9 cellular contexts compared by ENCODE assay signal in the genomic region with DNA sequence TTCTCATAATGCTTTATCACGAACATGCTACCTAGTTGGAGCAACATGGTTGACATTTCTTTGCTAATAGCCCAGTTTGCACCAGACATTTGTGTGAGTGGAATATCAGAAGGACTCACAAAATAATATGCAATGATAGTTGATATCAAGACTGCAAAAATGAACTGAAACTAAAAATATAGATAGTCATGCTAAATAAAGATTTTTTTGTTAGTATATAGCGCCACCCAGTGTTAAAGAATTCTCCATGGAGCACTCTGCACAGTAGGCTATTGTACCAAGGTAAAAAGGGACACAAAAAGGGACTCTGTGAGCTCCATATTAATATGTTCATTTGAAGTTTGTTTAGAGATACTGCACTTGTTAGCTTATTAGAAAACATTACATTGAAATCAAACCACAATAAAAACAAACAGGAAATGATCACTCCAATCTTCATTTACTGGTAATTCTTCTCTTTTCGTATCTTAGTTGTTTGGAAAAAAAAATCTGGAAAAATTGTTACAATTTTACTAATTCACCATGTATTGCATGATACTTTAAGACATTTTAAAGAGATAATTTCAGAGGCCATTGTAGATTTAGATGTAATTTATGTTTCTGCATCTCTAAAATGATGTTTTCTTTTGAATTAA.
DNase-seq lines count a peak whose midpoint lies in the region; ATAC-seq and TF ChIP-seq lines count a peak whose summit lies in the region.
"Had no signal": no experiment of that assay in that cellular context is flagged by ENCODE, and none has a peak within 500 bp of the region (broad histone marks: within the 10 kb centered on the region; RNA-seq: fewer than 3 reads in every experiment).

No MANE protein-coding gene starts in this region.

- CTCF ChIA-PET in Calu3 (lab: Charles Lee), result no interaction called here

- no peak overlapping the region for H2AFZ ChIP-seq in neural progenitor cell (replicated peaks)

- intact Hi-C loops in Calu3 (cut with micrococcal nuclease; ENCODE audit: unreplicated experiment), result no loop called here

- no peaks in the 10 kb centered on the region for H3K9me3 Mint-ChIP-seq in Calu3 (ENCODE audit: low read depth, unreplicated experiment)
- no peaks in the 10 kb centered on the region for H3K9me3 Mint-ChIP-seq in endothelial cell (ENCODE audit: unreplicated experiment)
- H3K9me3 Mint-ChIP-seq in neural progenitor cell, result no peaks in the 10 kb centered on the region
- peaks cover 2 to 16% (median 8%) of the 10 kb centered on the region in 9 donors for H3K9me3 Mint-ChIP-seq in naive thymus-derived CD8-positive, alpha-beta T cell

- H3K36me3 Mint-ChIP-seq in Calu3 (ENCODE audit: insufficient read depth, unreplicated experiment) (no peaks in the 10 kb centered on the region), endothelial cell (ENCODE audit: low read depth, unreplicated experiment) (no peaks in the 10 kb centered on the region), neural progenitor cell (no peaks in the 10 kb centered on the region)
- H3K36me3 Mint-ChIP-seq in naive thymus-derived CD8-positive, alpha-beta T cell, result peaks cover 0 to 5% (median 0%) of the 10 kb centered on the region in 3 donors

- H3K27me3 ChIP-seq in HL-60 (ENCODE audit: insufficient read depth, poor library complexity, severe bottlenecking) (no peaks in the 10 kb centered on the region), neural progenitor cell (no peaks in the 10 kb centered on the region)

- H3K4me3 ChIP-seq in HL-60 (replicated peaks; ENCODE audit: insufficient read depth, low read length) (no peak overlapping the region), neural progenitor cell (no peak overlapping the region)

- no peak overlapping the region for H3K4me2 ChIP-seq in neural progenitor cell

- H3K4me1 ChIP-seq in neural progenitor cell, result no peaks in the 10 kb centered on the region

- H3K9me3 ChIP-seq in neural progenitor cell (ENCODE audit: low read depth), result no peaks in the 10 kb centered on the region

- no peaks in the 10 kb centered on the region for H3K36me3 ChIP-seq in neural progenitor cell

- no peaks in the 10 kb centered on the region for H3F3A ChIP-seq in neural progenitor cell (ENCODE audit: low read depth)

- BruUV-seq in Calu3 (replicated peaks; lab: Mats Ljungman, UMichigan), result no TSS peak

- H3K27me3 Mint-ChIP-seq in Calu3 (ENCODE audit: unreplicated experiment) (no peaks in the 10 kb centered on the region), endothelial cell (ENCODE audit: unreplicated experiment) (no peaks in the 10 kb centered on the region), neural progenitor cell (ENCODE audit: insufficient read depth, low read depth) (no peaks in the 10 kb centered on the region)
- no peaks in the 10 kb centered on the region for H3K27me3 Mint-ChIP-seq in naive thymus-derived CD8-positive, alpha-beta T cell
- H3K27me3 Mint-ChIP-seq: central memory CD8-positive, alpha-beta T cell had no signal

- ATAC-seq in GM19397 (IDR thresholded peaks at IDR 0.05; ENCODE audit: unreplicated experiment), result no peak
- ATAC-seq in naive thymus-derived CD8-positive, alpha-beta T cell, result no peak

- no peak overlapping the region for H3K4me3 Mint-ChIP-seq in Calu3 (ENCODE audit: low read depth, unreplicated experiment)
- no peak overlapping the region for H3K4me3 Mint-ChIP-seq in endothelial cell (ENCODE audit: unreplicated experiment)
- H3K4me3 Mint-ChIP-seq in neural progenitor cell, result no peak overlapping the region
- H3K4me3 Mint-ChIP-seq in naive thymus-derived CD8-positive, alpha-beta T cell, result no peak overlapping the region
- H3K4me3 Mint-ChIP-seq: central memory CD8-positive, alpha-beta T cell had no signal

- no peaks in the 10 kb centered on the region for H3K4me1 Mint-ChIP-seq in Calu3 (ENCODE audit: low read depth, unreplicated experiment)
- H3K4me1 Mint-ChIP-seq in endothelial cell (ENCODE audit: unreplicated experiment), result peaks cover 5% of the 10 kb centered on the region
- no peaks in the 10 kb centered on the region for H3K4me1 Mint-ChIP-seq in neural progenitor cell
- H3K4me1 Mint-ChIP-seq in naive thymus-derived CD8-positive, alpha-beta T cell, result no peaks in the 10 kb centered on the region
- H3K4me1 Mint-ChIP-seq: central memory CD8-positive, alpha-beta T cell had no signal

- H4K20me1 ChIP-seq in neural progenitor cell (ENCODE audit: low read depth), result no peaks in the 10 kb centered on the region

- TF ChIP-seq CTCF in Calu3 (IDR thresholded peaks at IDR 0.05; ENCODE audit: unreplicated experiment) (peak; percentile 32), HL-60 (IDR thresholded peaks at IDR 0.05; ENCODE audit: insufficient read depth, low read length) (peak; percentile 26), endothelial cell (IDR thresholded peaks at IDR 0.05; ENCODE audit: unreplicated experiment) (peak; percentile 77), neural progenitor cell (IDR thresholded peaks at IDR 0.05) (peak; percentile 88)

- H3K79me2 ChIP-seq in neural progenitor cell (ENCODE audit: low read depth), result no peaks in the 10 kb centered on the region

- POLR2A ChIA-PET in naive thymus-derived CD8-positive, alpha-beta T cell (lab: Charles Lee), result no interaction called here

- DNase-seq in Calu3, result peak; percentile 0
- peak; percentile 5 to 12 for DNase-seq in HL-60 (ENCODE audit: low read depth in 1 of 2, low spot score in 1 of 2)
- peak; percentile 91 for DNase-seq in OCI-M1 (lab: John Stamatoyannopoulos, UW)
- peak; percentile 12 for DNase-seq in endothelial cell (ENCODE audit: low spot score)
- DNase-seq in neural progenitor cell (ENCODE audit: low spot score), result peak; percentile 57
- DNase-seq in GM19240 (ENCODE audit: insufficient read length, low spot score), result no peak
- no peak for DNase-seq in naive thymus-derived CD8-positive, alpha-beta T cell

- no peak overlapping the region for H3K27ac Mint-ChIP-seq in Calu3 (ENCODE audit: unreplicated experiment)
- no peak overlapping the region for H3K27ac Mint-ChIP-seq in endothelial cell (ENCODE audit: unreplicated experiment)
- H3K27ac Mint-ChIP-seq in neural progenitor cell, result no peak overlapping the region
- no peak overlapping the region for H3K27ac Mint-ChIP-seq in naive thymus-derived CD8-positive, alpha-beta T cell

- H3K27ac ChIP-seq in HL-60 (replicated peaks) (no peak overlapping the region), neural progenitor cell (no peak overlapping the region)

- no peak overlapping the region for H3K9ac ChIP-seq in neural progenitor cell

Comparison
In these comparisons a context has a peak if more than half of its experiments do, and no peak if none do; other contexts are left out.
1. DNase-seq: peak in Calu3 (single experiment), HL-60 (2 of 2), OCI-M1 (single experiment), endothelial cell (single experiment) and neural progenitor cell (single experiment); none in GM19240 (single experiment) and naive thymus-derived CD8-positive, alpha-beta T cell (0 of 10).
2. CTCF ChIP-seq: peak in every context shown above with its lines; median percentile 88 in neural progenitor cell; 77 in endothelial cell; 32 in Calu3; 26 in HL-60.